Comparison of ENCODE assay signal across 8 cellular contexts in genomic region chr1:10430216-10431064, GRCh38. TPM values are rescaled to one million over a fixed set of nuclear protein-coding genes. Genes with fewer than 3 reads are reported as not detected.
A peak's percentile ranks its signal among the peaks of the same experiment; 100 is the strongest.
DNase-seq lines count a peak whose midpoint lies in the region; ATAC-seq and TF ChIP-seq lines count a peak whose summit lies in the region.

TSS of gene CENPS (plus strand) at chr1:10430433. CDS start at chr1:10430518, 85 bp downstream.

- H3K36me3 ChIP-seq in HUES48 (ENCODE audit: control insufficient read depth, insufficient read depth, low read length) (no peaks in the 10 kb centered on the region), OCI-LY3 (replicated peaks; ENCODE audit: low read depth, low read length) (no peaks in the 10 kb centered on the region), mucosa of descending colon (ENCODE audit: low read depth) (no peaks in the 10 kb centered on the region)

- peak within 1 kb of the TSS; percentile 88 for H3K4me2 ChIP-seq in OCI-LY3 (ENCODE audit: low read length)

- H3K27me3 ChIP-seq in HUES48 (ENCODE audit: control insufficient read depth, insufficient read depth, low read length) (no peaks in the 10 kb centered on the region), OCI-LY3 (ENCODE audit: low read depth, low read length) (no peaks in the 10 kb centered on the region)

- H3K4me3 ChIP-seq in HUES48 (ENCODE audit: low read depth, low read length) = peak within 1 kb of the TSS; percentile 77
- peak within 1 kb of the TSS; percentile 93 for H3K4me3 ChIP-seq in OCI-LY3 (ENCODE audit: low read length)
- peak within 1 kb of the TSS; percentile 79 for H3K4me3 ChIP-seq in epithelial cell of esophagus (ENCODE audit: low read length)
- peak within 1 kb of the TSS; percentile 63 for H3K4me3 ChIP-seq in mucosa of descending colon

- H3K4me1 ChIP-seq in HUES48 (ENCODE audit: control insufficient read depth, insufficient read depth, low read length) (no peaks in the 10 kb centered on the region), OCI-LY3 (ENCODE audit: low read length) (peaks cover 33% of the 10 kb centered on the region), mucosa of descending colon (ENCODE audit: low read depth) (peaks cover 10% of the 10 kb centered on the region)

- intact Hi-C loops in mucosa of descending colon (cut with DNase I, micrococcal nuclease) = loop anchor here in 1 of 2 donors (10.0 kb wide), 1 partner anchor 64 kb away; no protein-coding TSS in a partner anchor

- peak; percentile 97 for DNase-seq in DMS 273 (lab: John Stamatoyannopoulos, UW; ENCODE audit: unreplicated experiment)
- peak; percentile 91 for DNase-seq in activated T-cell treated with anti-CD3 and anti-CD28 coated beads for 1 hour (ENCODE audit: low read depth)
- DNase-seq in epithelial cell of esophagus (ENCODE audit: low read depth) = peak; percentile 84
- peak; percentile 91 to 96 (median 92) for DNase-seq in mucosa of descending colon
- peak; percentile 86 for DNase-seq in stimulated activated CD8-positive, alpha-beta memory T cell treated with anti-CD3 and anti-CD28 coated beads, Interleukin-4, amount 100 ng/mL, for 1 hour (ENCODE audit: low read depth in 2 of 2, low spot score in 1 of 2)

- peak; percentile 74 for ATAC-seq in GM21390 (IDR thresholded peaks at IDR 0.05; ENCODE audit: unreplicated experiment)
- ATAC-seq in mucosa of descending colon = peak; percentile 95

- TF ChIP-seq CTCF in OCI-LY3 (IDR thresholded peaks at IDR 0.05; ENCODE audit: low read depth, low read length) (peak; percentile 64), epithelial cell of esophagus (IDR thresholded peaks at IDR 0.05; ENCODE audit: insufficient read depth, low read depth, low read length, missing control alignments) (peak; percentile 59), mucosa of descending colon (IDR thresholded peaks at IDR 0.05) (peak; percentile 96)

- peak within 1 kb of the TSS; percentile 41; the same call in 1 of the 2 replicates for H2AFZ ChIP-seq in OCI-LY3 (ENCODE audit: low read depth, low read length)

- peak within 1 kb of the TSS; percentile 98 for H3K27ac ChIP-seq in HUES48 (ENCODE audit: low read depth, low read length)
- H3K27ac ChIP-seq in OCI-LY3 (ENCODE audit: low read length) = peak within 1 kb of the TSS; percentile 71

- H3K79me2 ChIP-seq in OCI-LY3 (ENCODE audit: low read length) = peaks cover 8% of the 10 kb centered on the region

- H3K9me3 ChIP-seq in HUES48 (ENCODE audit: control insufficient read depth, insufficient read depth, low read length) (no peaks in the 10 kb centered on the region), OCI-LY3 (ENCODE audit: insufficient read depth, low read length) (no peaks in the 10 kb centered on the region), mucosa of descending colon (no peaks in the 10 kb centered on the region)

- peak within 1 kb of the TSS; percentile 93 for H3K9ac ChIP-seq in HUES48 (ENCODE audit: low read depth, low read length)
- H3K9ac ChIP-seq in OCI-LY3 (ENCODE audit: low read length) = peak within 1 kb of the TSS; percentile 82

- H4K20me1 ChIP-seq in OCI-LY3 (ENCODE audit: insufficient read depth, low read length) = no peaks in the 10 kb centered on the region

RNA-seq across cellular contexts. Expression of gene CENPS, which starts in this region (rescaled TPM):
- 10 to 100 TPM; 10.6 to 12.2 (median 11.1) TPM for total RNA-seq in mucosa of descending colon

Comparison
In these comparisons a context has a peak if more than half of its experiments do, and no peak if none do; other contexts are left out.
1. Peak in every context shown above with its lines: DNase-seq, ATAC-seq, H3K4me3 ChIP-seq and H3K27ac ChIP-seq.